ENCODE assay signal across 26 cellular contexts in the genomic region with DNA sequence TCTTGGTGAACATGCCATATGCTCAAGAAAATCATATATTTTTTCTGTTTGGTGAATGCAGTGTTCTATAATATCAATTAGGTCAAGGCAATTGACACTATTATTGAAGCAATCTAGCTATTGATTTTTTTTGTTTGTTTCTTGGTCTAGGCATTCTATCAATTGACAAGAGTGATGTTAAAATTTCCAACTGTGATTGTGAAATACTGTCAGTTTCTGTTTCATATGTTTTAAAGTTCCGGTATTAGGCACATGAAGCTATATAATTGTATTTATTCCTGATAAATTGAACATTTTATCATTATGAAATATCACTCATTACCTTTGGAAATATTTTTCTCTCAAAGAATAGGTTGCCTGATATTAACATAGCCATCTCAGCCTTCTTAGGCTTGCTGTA.
"Had no signal": no experiment of that assay in that cellular context is flagged by ENCODE, and none has a peak within 500 bp of the region (broad histone marks: within the 10 kb centered on the region; RNA-seq: fewer than 3 reads in every experiment).

No MANE protein-coding gene starts in this region.

- H3K4me1 ChIP-seq: stomach, suprapubic skin, testis, thyroid gland, tibial artery, tibial nerve, transverse colon, upper lobe of left lung, upper lobe of right lung, uterus, vagina had no signal

- H3K27ac ChIP-seq: stomach, suprapubic skin, testis, thoracic aorta, thyroid gland, tibial artery, tibial nerve, transverse colon, upper lobe of left lung, upper lobe of right lung, uterus, vagina had no signal

- DNase-seq: stimulated activated CD4-positive, alpha-beta T cell treated with anti-CD3 and anti-CD28 coated beads, Interleukin-2, amount 100 ng/mL, for 48 hours; stimulated activated CD4-positive, alpha-beta T cell treated with anti-CD3 and anti-CD28 coated beads, Interleukin-4, amount 100 ng/mL, for 1 hour; stimulated activated CD4-positive, alpha-beta T cell treated with anti-CD3 and anti-CD28 coated beads, Interleukin-4, amount 100 ng/mL, for 24 hours; stimulated activated CD4-positive, alpha-beta T cell treated with anti-CD3 and anti-CD28 coated beads, Interleukin-4, amount 100 ng/mL, for 4 hours; stimulated activated CD8-positive, alpha-beta memory T cell treated with anti-CD3 and anti-CD28 coated beads, Interleukin-4, amount 100 ng/mL, for 48 hours; stimulated activated naive B cell treated with anti-CD40 and anti-IgM and Interleukin-4, amounts not matched to agents 10 μg/mL and 1 μg/mL and 100 μg/mL, for 72 hours; stimulated activated naive CD4-positive, alpha-beta T cell; stimulated activated naive CD4-positive, alpha-beta T cell treated with Interleukin-2 at 50 U/mL for 16 hours; stimulated activated naive CD8-positive, alpha-beta T cell treated with anti-CD3 and anti-CD28 coated beads, Interleukin-15, amount 100 ng/mL, for 72 hours; stimulated activated naive CD8-positive, alpha-beta T cell treated with anti-CD3 and anti-CD28 coated beads, Interleukin-15, Interleukin-2, amounts not matched to agents 100 U/mL and 50 U/mL, for 24 hours; stomach; substantia nigra; testis; thyroid gland; tibial artery; transverse colon; upper lobe of left lung; upper lobe of right lung; uterus had no signal

- ATAC-seq: stimulated activated effector memory CD8-positive, alpha-beta T cell treated with anti-CD3 and anti-CD28 coated beads, Interleukin-12 subunit alpha, Interleukin-12 subunit beta, amount 100 ng/mL, for 72 hours; stimulated activated memory B cell treated with anti-CD40 and anti-IgM and Interleukin-4, amounts not matched to agents 10 μg/mL and 1 μg/mL and 100 μg/mL, for 72 hours; stimulated activated naive B cell treated with anti-CD40 and anti-IgM and Interleukin-4, amounts not matched to agents 10 μg/mL and 1 μg/mL and 100 μg/mL, for 72 hours; stimulated activated naive CD8-positive, alpha-beta T cell treated with anti-CD3 and anti-CD28 coated beads, Interleukin-15, amount 100 ng/mL, for 72 hours; stimulated activated naive CD8-positive, alpha-beta T cell treated with anti-CD3 and anti-CD28 coated beads, Interleukin-15, Interleukin-2, amounts not matched to agents 100 U/mL and 50 U/mL, for 24 hours; upper lobe of right lung had no signal

- FAIRE-seq: urothelium cell line had no signal

- H3K36me3 ChIP-seq: stomach, suprapubic skin, thoracic aorta, thyroid gland, tibial artery, tibial nerve, transverse colon, upper lobe of left lung, upper lobe of right lung, uterus, vagina had no signal

- H3K4me3 ChIP-seq: stomach, suprapubic skin, testis, thoracic aorta, thyroid gland, tibial artery, tibial nerve, transverse colon, upper lobe of left lung, upper lobe of right lung, uterus, vagina had no signal

- H3K27me3 ChIP-seq: stomach, suprapubic skin, testis, thyroid gland, tibial artery, tibial nerve, transverse colon, upper lobe of left lung, upper lobe of right lung, uterus, vagina had no signal

- H3K9me3 ChIP-seq: suprapubic skin, testis, thyroid gland, transverse colon, upper lobe of left lung, upper lobe of right lung, uterus, vagina had no signal
